20 cellular contexts compared by ENCODE assay signal in genomic region chr1:156393095-156393494, GRCh38. TPM values are rescaled to one million over a fixed set of nuclear protein-coding genes. Genes with fewer than 3 reads are reported as not detected.
DNase-seq lines count a peak whose midpoint lies in the region; ATAC-seq and TF ChIP-seq lines count a peak whose summit lies in the region.
"Had no signal": no experiment of that assay in that cellular context is flagged by ENCODE, and none has a peak within 500 bp of the region (broad histone marks: within the 10 kb centered on the region; RNA-seq: fewer than 3 reads in every experiment).

No MANE protein-coding gene starts in this region.

- no peaks in the 10 kb centered on the region for H3K36me3 ChIP-seq in NT2/D1 (ENCODE audit: insufficient read depth, insufficient read length, low read length)
- H3K36me3 ChIP-seq in neural progenitor cell: no peaks in the 10 kb centered on the region
- H3K36me3 ChIP-seq: BE2C had no signal

- H3K36me3 Mint-ChIP-seq in brain (peaks cover 6% of the 10 kb centered on the region), neural progenitor cell (no peaks in the 10 kb centered on the region)
- H3K36me3 Mint-ChIP-seq in stimulated activated naive B cell treated with anti-CD40 and anti-IgM and Interleukin-4, amounts not matched to agents 10 μg/mL and 1 μg/mL and 100 μg/mL, for 72 hours: peaks cover 0 to 3% of the 10 kb centered on the region in 2 donors
- H3K36me3 Mint-ChIP-seq: CD4-positive, CD25-positive, alpha-beta regulatory T cell; CD8-positive, alpha-beta memory T cell had no signal

- peak overlapping the region; percentile 61 for H3K9ac ChIP-seq in NT2/D1 (ENCODE audit: insufficient read length, low read depth)
- no peak overlapping the region for H3K9ac ChIP-seq in neural progenitor cell
- H3K9ac ChIP-seq: GM23248 had no signal

- peaks cover 30% of the 10 kb centered on the region for H4K20me1 ChIP-seq in neural progenitor cell (ENCODE audit: low read depth)

- no peak for ATAC-seq in stimulated activated naive B cell treated with anti-CD40 and anti-IgM and Interleukin-4, amounts not matched to agents 10 μg/mL and 1 μg/mL and 100 μg/mL, for 72 hours (replicated peaks)

- no peak overlapping the region for H2AFZ ChIP-seq in neural progenitor cell (replicated peaks)
- H2AFZ ChIP-seq: GM23248 had no signal

- H3K9me3 ChIP-seq in NT2/D1 (ENCODE audit: insufficient read depth, low read length) (no peaks in the 10 kb centered on the region), neural progenitor cell (ENCODE audit: low read depth) (no peaks in the 10 kb centered on the region)
- H3K9me3 ChIP-seq: BE2C had no signal

- peaks cover 62% of the 10 kb centered on the region for H3K4me1 Mint-ChIP-seq in brain
- H3K4me1 Mint-ChIP-seq in neural progenitor cell: peaks cover 28% of the 10 kb centered on the region
- peaks cover 5 to 17% of the 10 kb centered on the region in 2 donors for H3K4me1 Mint-ChIP-seq in stimulated activated naive B cell treated with anti-CD40 and anti-IgM and Interleukin-4, amounts not matched to agents 10 μg/mL and 1 μg/mL and 100 μg/mL, for 72 hours
- H3K4me1 Mint-ChIP-seq: CD4-positive, CD25-positive, alpha-beta regulatory T cell had no signal

- peaks cover 41% of the 10 kb centered on the region for H3K27me3 ChIP-seq in NT2/D1 (ENCODE audit: insufficient read depth, insufficient read length)
- peaks cover 52% of the 10 kb centered on the region for H3K27me3 ChIP-seq in neural progenitor cell
- H3K27me3 ChIP-seq: BE2C had no signal

- H3K4me2 ChIP-seq in neural progenitor cell: peak overlapping the region; percentile 75

- H3K27ac Mint-ChIP-seq in brain (peak overlapping the region; percentile 47 to 98 (median 65)), neural progenitor cell (no peak overlapping the region)
- H3K27ac Mint-ChIP-seq in stimulated activated naive B cell treated with anti-CD40 and anti-IgM and Interleukin-4, amounts not matched to agents 10 μg/mL and 1 μg/mL and 100 μg/mL, for 72 hours: peak overlapping the region; percentile 39
- H3K27ac Mint-ChIP-seq: CD4-positive, CD25-positive, alpha-beta regulatory T cell; CD8-positive, alpha-beta memory T cell had no signal

- intact Hi-C loops in head of caudate nucleus (cut with DNase I): no loop called here

- peak overlapping the region; percentile 79 for H3K27ac ChIP-seq in neural progenitor cell
- H3K27ac ChIP-seq: GM23248 had no signal

- H3K9me3 Mint-ChIP-seq in brain (peaks cover 0 to 4% (median 0%) of the 10 kb centered on the region in 5 experiments), neural progenitor cell (peaks cover 2% of the 10 kb centered on the region)
- no peaks in the 10 kb centered on the region for H3K9me3 Mint-ChIP-seq in stimulated activated naive B cell treated with anti-CD40 and anti-IgM and Interleukin-4, amounts not matched to agents 10 μg/mL and 1 μg/mL and 100 μg/mL, for 72 hours
- H3K9me3 Mint-ChIP-seq: CD4-positive, CD25-positive, alpha-beta regulatory T cell; CD8-positive, alpha-beta memory T cell had no signal

- H3K79me2 ChIP-seq in neural progenitor cell (ENCODE audit: low read depth): no peaks in the 10 kb centered on the region

- DNase-seq in NT2/D1 (ENCODE audit: low read depth, low spot score) (no peak), neural progenitor cell (ENCODE audit: low spot score) (no peak), NCI-H446 (lab: John Stamatoyannopoulos, UW) (no peak), head of caudate nucleus (no peak), NK-92 (lab: John Stamatoyannopoulos, UW; ENCODE audit: unreplicated experiment) (no peak)
- DNase-seq in stimulated activated naive B cell treated with anti-CD40 and anti-IgM and Interleukin-4, amounts not matched to agents 10 μg/mL and 1 μg/mL and 100 μg/mL, for 72 hours: no peak
- no peak for DNase-seq in activated CD8-positive, alpha-beta memory T cell treated with anti-CD3 and anti-CD28 coated beads, Interleukin-2, amount 50 U/mL, for 48 hours
- DNase-seq: ACHN; BE2C; C1 segment of cervical spinal cord; CD4-positive, CD25-positive, alpha-beta regulatory T cell; CD8-positive, alpha-beta memory T cell; COR-L47; DMS 273 treated with DMSO at 0.1 percent for 48 hours; DMS53; DND-41; EL; GM23248 had no signal

- TF ChIP-seq CTCF in brain (conservative IDR thresholded peaks at IDR 0.05): no peak
- no peak for TF ChIP-seq CTCF in neural progenitor cell (IDR thresholded peaks at IDR 0.05)

- peaks cover 52% of the 10 kb centered on the region for H3F3A ChIP-seq in neural progenitor cell (ENCODE audit: low read depth)

- peaks cover 49% of the 10 kb centered on the region for H3K4me1 ChIP-seq in NT2/D1 (ENCODE audit: insufficient read depth, insufficient read length)
- peaks cover 66% of the 10 kb centered on the region for H3K4me1 ChIP-seq in neural progenitor cell
- H3K4me1 ChIP-seq: BE2C had no signal

- H3K4me3 ChIP-seq in NT2/D1 (ENCODE audit: insufficient read length, low read depth): no peak overlapping the region
- peak overlapping the region; percentile 22 for H3K4me3 ChIP-seq in neural progenitor cell
- H3K4me3 ChIP-seq: GM23248 had no signal

- peak overlapping the region in 1 of 5 experiments; percentile 6 for H3K4me3 Mint-ChIP-seq in brain
- H3K4me3 Mint-ChIP-seq in neural progenitor cell: peak overlapping the region; percentile 29
- no peak overlapping the region for H3K4me3 Mint-ChIP-seq in stimulated activated naive B cell treated with anti-CD40 and anti-IgM and Interleukin-4, amounts not matched to agents 10 μg/mL and 1 μg/mL and 100 μg/mL, for 72 hours
- H3K4me3 Mint-ChIP-seq: CD4-positive, CD25-positive, alpha-beta regulatory T cell; CD8-positive, alpha-beta memory T cell had no signal

- H3K27me3 Mint-ChIP-seq in brain: peaks cover 6% of the 10 kb centered on the region
- peaks cover 43% of the 10 kb centered on the region for H3K27me3 Mint-ChIP-seq in neural progenitor cell (ENCODE audit: insufficient read depth, low read depth)
- peaks cover 49 to 56% of the 10 kb centered on the region in 2 donors for H3K27me3 Mint-ChIP-seq in stimulated activated naive B cell treated with anti-CD40 and anti-IgM and Interleukin-4, amounts not matched to agents 10 μg/mL and 1 μg/mL and 100 μg/mL, for 72 hours

RNA-seq across cellular contexts. Expression of gene RHBG, which starts 24.1 kb away (rescaled TPM):
- polyA plus RNA-seq in brain (ENCODE audit: insufficient read depth, low read depth, low replicate concordance): not detected
- not detected in 2 replicates for total RNA-seq in neural progenitor cell (ENCODE audit: low replicate concordance)
- total RNA-seq: CD4-positive, CD25-positive, alpha-beta regulatory T cell; CD8-positive, alpha-beta memory T cell; GM23248 had no signal
- polyA plus RNA-seq: CD4-positive, CD25-positive, alpha-beta regulatory T cell; CD8-positive, alpha-beta memory T cell; GM23248 had no signal

RNA-seq across cellular contexts. Expression of gene TSACC, which starts 54.8 kb away (rescaled TPM):
- polyA plus RNA-seq in brain (ENCODE audit: insufficient read depth, low read depth, low replicate concordance): not detected
- 0.87 TPM in 1 of 2 replicates, not detected in the other for total RNA-seq in neural progenitor cell (ENCODE audit: low replicate concordance)
- total RNA-seq: CD4-positive, CD25-positive, alpha-beta regulatory T cell; G401; GM23248 had no signal

RNA-seq across cellular contexts. Expression of gene CCT3, which starts 55.0 kb away (rescaled TPM):
- polyA plus RNA-seq in brain (ENCODE audit: insufficient read depth, low read depth, low replicate concordance): 378 TPM
- total RNA-seq in neural progenitor cell (ENCODE audit: low replicate concordance): 434 and 523 TPM in 2 replicates
